18 cellular contexts compared by ENCODE assay signal in genomic region chr1:59645893-59646292, GRCh38.
DNase-seq lines count a peak whose midpoint lies in the region; ATAC-seq and TF ChIP-seq lines count a peak whose summit lies in the region.
"Had no signal": no experiment of that assay in that cellular context is flagged by ENCODE, and none has a peak within 500 bp of the region (broad histone marks: within the 10 kb centered on the region; RNA-seq: fewer than 3 reads in every experiment).

No MANE protein-coding gene starts in this region.

- H3K36me3 ChIP-seq in SK-N-SH (replicated peaks in 1 of 2; ENCODE audit: control insufficient read depth in 1 of 2, insufficient read depth in 2 of 2, low read length in 1 of 2), result no peaks in the 10 kb centered on the region

- H3K4me1 ChIP-seq in SK-N-SH (ENCODE audit: control insufficient read depth in 1 of 2, insufficient read depth in 2 of 2, low read depth in 1 of 2, low read length in 1 of 2), result peaks cover 0 to 10% of the 10 kb centered on the region in 2 experiments; a peak in 2 of 4 replicates

- no peak overlapping the region for H3K27ac Mint-ChIP-seq in activated CD8-positive, alpha-beta T cell treated with anti-CD3 and anti-CD28 coated beads, Interleukin-2, amount 10 ng/mL, durations not matched to agents 7 days and 5 days
- H3K27ac Mint-ChIP-seq: effector memory CD8-positive, alpha-beta T cell; progenitor cell of endocrine pancreas; T-cell; WTC11 had no signal

- H3K4me3 Mint-ChIP-seq in activated CD8-positive, alpha-beta T cell treated with anti-CD3 and anti-CD28 coated beads, Interleukin-2, amount 10 ng/mL, durations not matched to agents 7 days and 5 days, result no peak overlapping the region
- H3K4me3 Mint-ChIP-seq: effector memory CD8-positive, alpha-beta T cell; T-cell; WTC11 had no signal

- H4K20me1 ChIP-seq in SK-N-SH (ENCODE audit: insufficient read depth), result no peaks in the 10 kb centered on the region

- TF ChIP-seq EP300 in SK-N-SH (IDR thresholded peaks at IDR 0.05; ENCODE audit: borderline replicate concordance in 1 of 2, low read depth in 1 of 2, low read length in 1 of 2), result peak in 1 of 2 experiments; percentile 80; a peak in 2 of 4 replicates

- no peaks in the 10 kb centered on the region for H3K9me3 ChIP-seq in SK-N-SH

- peaks cover 2% of the 10 kb centered on the region for H3K36me3 Mint-ChIP-seq in activated CD8-positive, alpha-beta T cell treated with anti-CD3 and anti-CD28 coated beads, Interleukin-2, amount 10 ng/mL, durations not matched to agents 7 days and 5 days (ENCODE audit: low read depth)
- H3K36me3 Mint-ChIP-seq: T-cell had no signal

- no peaks in the 10 kb centered on the region for H3F3A ChIP-seq in SK-N-SH (replicated peaks; ENCODE audit: insufficient read depth)

- H2AFZ ChIP-seq in SK-N-SH (ENCODE audit: low read depth), result no peak overlapping the region

- CTCF ChIA-PET in SK-N-SH (lab: Yijun Ruan, JAX), result interaction anchor here (1.1 to 1.7 kb wide), 4 partner anchors 10 to 199 kb away, joined by 3 to 5 read pairs (median 4); no protein-coding TSS in a partner anchor
- CTCF ChIA-PET in activated CD8-positive, alpha-beta T cell treated with anti-CD3 and anti-CD28 coated beads, Interleukin-2, amount 10 ng/mL, durations not matched to agents 7 days and 5 days (lab: Charles Lee), result no interaction called here

- H3K79me2 ChIP-seq in SK-N-SH (ENCODE audit: insufficient read depth), result no peaks in the 10 kb centered on the region

- H3K4me3 ChIP-seq in SK-N-SH (ENCODE audit: low read depth in 2 of 2, low read length in 1 of 2), result no peak overlapping the region

- no peak overlapping the region for H3K9ac ChIP-seq in SK-N-SH

- H3K9me2 ChIP-seq in SK-N-SH, result no peaks in the 10 kb centered on the region

- H3K9me3 Mint-ChIP-seq in activated CD8-positive, alpha-beta T cell treated with anti-CD3 and anti-CD28 coated beads, Interleukin-2, amount 10 ng/mL, durations not matched to agents 7 days and 5 days (ENCODE audit: insufficient read depth), result no peaks in the 10 kb centered on the region
- H3K9me3 Mint-ChIP-seq: effector memory CD8-positive, alpha-beta T cell; T-cell had no signal

- 46% methylated on average over 2 of the region's 2 CpGs for WGBS in SK-N-SH (ENCODE audit: low lambda C conversion rate)

- TF ChIP-seq CTCF in SK-N-SH (IDR thresholded peaks at IDR 0.05), result no peak

- peak overlapping the region; percentile 51 to 75; a peak in 2 of 4 replicates for H3K27ac ChIP-seq in SK-N-SH (ENCODE audit: low read depth in 2 of 2, low read length in 1 of 2)
- H3K27ac ChIP-seq: 22Rv1 had no signal

- POLR2A ChIA-PET in SK-N-SH (lab: Yijun Ruan, JAX), result no interaction called here
- POLR2A ChIA-PET in activated CD8-positive, alpha-beta T cell treated with anti-CD3 and anti-CD28 coated beads, Interleukin-2, amount 10 ng/mL, durations not matched to agents 7 days and 5 days (lab: Charles Lee), result no interaction called here

- no peak for ATAC-seq in activated CD8-positive, alpha-beta T cell treated with anti-CD3 and anti-CD28 coated beads, Interleukin-2, amount 10 ng/mL, durations not matched to agents 7 days and 5 days
- ATAC-seq: effector memory CD8-positive, alpha-beta T cell; T-cell; WTC11 had no signal

- peak; percentile 12 for DNase-seq in DMS53 (lab: John Stamatoyannopoulos, UW)
- DNase-seq in DMS53 treated with DMSO at 0.1 percent for 48 hours (lab: John Stamatoyannopoulos, UW; ENCODE audit: unreplicated experiment), result no peak
- DNase-seq in SK-N-SH, result peak; percentile 81
- DNase-seq in fibroblast of the conjunctiva (ENCODE audit: low read depth), result peak; percentile 67
- peak; percentile 55 for DNase-seq in smooth muscle cell of the brain vasculature (ENCODE audit: low read depth, low spot score)
- no peak for DNase-seq in activated CD8-positive, alpha-beta T cell treated with anti-CD3 and anti-CD28 coated beads, Interleukin-2, amount 10 ng/mL, durations not matched to agents 7 days and 5 days
- no peak for DNase-seq in OCI-M1 (lab: John Stamatoyannopoulos, UW)
- DNase-seq in NCI-H510A treated with DMSO at 0.1 percent for 48 hours (lab: John Stamatoyannopoulos, UW), result no peak
- DNase-seq: activated naive CD4-positive, alpha-beta T cell treated with Interleukin-2 at 50 U/mL for 16 hours; caudate nucleus; effector memory CD8-positive, alpha-beta T cell; islet precursor cell; NCI-H1694; NCI-H510A; T-cell had no signal

- no peaks in the 10 kb centered on the region for H3K27me3 Mint-ChIP-seq in activated CD8-positive, alpha-beta T cell treated with anti-CD3 and anti-CD28 coated beads, Interleukin-2, amount 10 ng/mL, durations not matched to agents 7 days and 5 days (ENCODE audit: low read depth)
- H3K27me3 Mint-ChIP-seq: effector memory CD8-positive, alpha-beta T cell; progenitor cell of endocrine pancreas; T-cell had no signal

- no peaks in the 10 kb centered on the region for H3K4me1 Mint-ChIP-seq in activated CD8-positive, alpha-beta T cell treated with anti-CD3 and anti-CD28 coated beads, Interleukin-2, amount 10 ng/mL, durations not matched to agents 7 days and 5 days (ENCODE audit: low read depth)
- H3K4me1 Mint-ChIP-seq: T-cell had no signal

- no peak overlapping the region; the same call in 1 of the 2 replicates for H3K4me2 ChIP-seq in SK-N-SH

- peak; percentile 61 for TF ChIP-seq RAD21 in SK-N-SH (IDR thresholded peaks at IDR 0.05; ENCODE audit: low read length)

- no peaks in the 10 kb centered on the region for H3K27me3 ChIP-seq in SK-N-SH (ENCODE audit: insufficient read depth)

TF ChIP-seq in SK-N-SH, 30 proteins besides CTCF, POLR2A, EP300 and RAD21:
- TF ChIP-seq RCOR1 (IDR thresholded peaks at IDR 0.05; ENCODE audit: low read length) (peak; percentile 75), SMC3 (IDR thresholded peaks at IDR 0.05; ENCODE audit: low read depth, low read length) (0 out of 2 replicates have a peak, but pooled peaks have one; percentile 31), YY1 (IDR thresholded peaks at IDR 0.05; ENCODE audit: low read depth) (no peak), PBX3 (IDR thresholded peaks at IDR 0.05) (peak; percentile 32; the same call in 1 of the 2 replicates), TCF12 (IDR thresholded peaks at IDR 0.05) (peak; percentile 90), CHD2 (IDR thresholded peaks at IDR 0.05; ENCODE audit: low read length, partially characterized antibody) (no peak), POLR2AphosphoS5 (IDR thresholded peaks at IDR 0.05; ENCODE audit: low read depth, low read length) (0 out of 2 replicates have a peak, but pooled peaks have one; percentile 30), GATA2 (CRISPR knock-in tag; IDR thresholded peaks at IDR 0.05) (peak; percentile 58)

Comparison
In these comparisons a context has a peak if more than half of its experiments do, and no peak if none do; other contexts are left out.
1. DNase-seq: peak in DMS53 (single experiment), SK-N-SH (single experiment), fibroblast of the conjunctiva (single experiment) and smooth muscle cell of the brain vasculature (single experiment); none in DMS53 treated with DMSO at 0.1 percent for 48 hours (single experiment), activated CD8-positive, alpha-beta T cell treated with anti-CD3 and anti-CD28 coated beads, Interleukin-2, amount 10 ng/mL, durations not matched to agents 7 days and 5 days (single experiment), OCI-M1 (single experiment) and NCI-H510A treated with DMSO at 0.1 percent for 48 hours (single experiment).